In genomic region chr11:44950036-44950624, GRCh38 we compare ENCODE assay signal across 8 cellular contexts. TPM values are rescaled to one million over a fixed set of nuclear protein-coding genes. Genes with fewer than 3 reads are reported as not detected.
DNase-seq lines count a peak whose midpoint lies in the region; ATAC-seq and TF ChIP-seq lines count a peak whose summit lies in the region.

No MANE protein-coding gene starts in this region.

- H3K4me3 Mint-ChIP-seq in activated T-helper 17 cell treated with anti-CD3 and anti-CD28 coated beads, Interleukin-2, amount 50 U/mL, for 72 hours, result peak overlapping the region; percentile 61

- peaks cover 0 to 77% of the 10 kb centered on the region in 2 donors for H3K4me1 ChIP-seq in right atrium auricular region

- H3K27me3 ChIP-seq in right atrium auricular region, result no peaks in the 10 kb centered on the region

- H3K27ac ChIP-seq in right atrium auricular region, result peak overlapping the region; percentile 86 to 91

- peak; percentile 50 for DNase-seq in 8988T
- peak; percentile 53 for DNase-seq in HuH-7 (ENCODE audit: low spot score)
- no peak for DNase-seq in right atrium auricular region (ENCODE audit: low spot score)
- no peak for DNase-seq in skeletal muscle cell (ENCODE audit: low read depth)
- no peak for DNase-seq in NOMO-1 (lab: John Stamatoyannopoulos, UW; ENCODE audit: unreplicated experiment in 2 of 2)
- no peak for DNase-seq in medulla oblongata (ENCODE audit: extremely low spot score)

- peaks cover 13% of the 10 kb centered on the region for H3K27me3 Mint-ChIP-seq in activated T-helper 17 cell treated with anti-CD3 and anti-CD28 coated beads, Interleukin-2, amount 50 U/mL, for 72 hours

- H3K27ac Mint-ChIP-seq in activated T-helper 17 cell treated with anti-CD3 and anti-CD28 coated beads, Interleukin-2, amount 50 U/mL, for 72 hours, result no peak overlapping the region

- H3K36me3 ChIP-seq in right atrium auricular region, result no peaks in the 10 kb centered on the region

- peak; percentile 30 for ATAC-seq in activated T-helper 17 cell treated with anti-CD3 and anti-CD28 coated beads, Interleukin-2, amount 50 U/mL, for 72 hours (replicated peaks)
- ATAC-seq in GM21619 (IDR thresholded peaks at IDR 0.05; ENCODE audit: unreplicated experiment), result no peak

- no peaks in the 10 kb centered on the region for H3K36me3 Mint-ChIP-seq in activated T-helper 17 cell treated with anti-CD3 and anti-CD28 coated beads, Interleukin-2, amount 50 U/mL, for 72 hours (ENCODE audit: low read depth)

- TF ChIP-seq CTCF in right atrium auricular region (IDR thresholded peaks at IDR 0.05), result no peak

- H3K4me3 ChIP-seq in right atrium auricular region, result peak overlapping the region; percentile 71 to 92
- H3K4me3 ChIP-seq in skeletal muscle cell (ENCODE audit: low read depth, low read length), result peak overlapping the region; percentile 61

- no peaks in the 10 kb centered on the region for H3K4me1 Mint-ChIP-seq in activated T-helper 17 cell treated with anti-CD3 and anti-CD28 coated beads, Interleukin-2, amount 50 U/mL, for 72 hours

- H3K9me3 Mint-ChIP-seq in activated T-helper 17 cell treated with anti-CD3 and anti-CD28 coated beads, Interleukin-2, amount 50 U/mL, for 72 hours, result no peaks in the 10 kb centered on the region

- H3K9me3 ChIP-seq in right atrium auricular region, result no peaks in the 10 kb centered on the region

RNA-seq across cellular contexts. Expression of gene TP53I11, which starts 0.6 kb away (rescaled TPM):
- 1 to 10 TPM; 3.8 to 6.4 TPM for total RNA-seq in activated T-helper 17 cell treated with anti-CD3 and anti-CD28 coated beads, Interleukin-2, amount 50 U/mL, for 72 hours
- 10 to 100 TPM; 46.7 to 89.0 TPM for total RNA-seq in right atrium auricular region

Comparison
In these comparisons a context has a peak if more than half of its experiments do, and no peak if none do; other contexts are left out.
1. DNase-seq: peak in 8988T (single experiment) and HuH-7 (single experiment); none in right atrium auricular region (single experiment), skeletal muscle cell (single experiment), NOMO-1 (0 of 2) and medulla oblongata (single experiment).
2. RNA of gene TP53I11, which starts 0.6 kb away (total RNA-seq): 46.7 to 89.0 TPM in right atrium auricular region; 3.8 to 6.4 TPM in activated T-helper 17 cell treated with anti-CD3 and anti-CD28 coated beads, Interleukin-2, amount 50 U/mL, for 72 hours; every median in the first group is over 4 times any median in the second.